In genomic region chr17:6757747-6758146, GRCh38 we compare ENCODE assay signal across 1 cellular context.
TF ChIP-seq lines count a peak whose summit lies in the region.

No MANE protein-coding gene starts in this region.

TF ChIP-seq in H1, 55 proteins besides CTCF, POLR2A, EP300 and RAD21:
- TF ChIP-seq RXRA (IDR thresholded peaks at IDR 0.05; ENCODE audit: insufficient read depth, low read depth, low read length) = no peak
- TF ChIP-seq ATF2 (IDR thresholded peaks at IDR 0.05; ENCODE audit: low read length) = no peak
- TF ChIP-seq TAF1 (IDR thresholded peaks at IDR 0.05; ENCODE audit: low read depth, low read length) = no peak
